Comparison of ENCODE assay signal across 25 cellular contexts in the genomic region with DNA sequence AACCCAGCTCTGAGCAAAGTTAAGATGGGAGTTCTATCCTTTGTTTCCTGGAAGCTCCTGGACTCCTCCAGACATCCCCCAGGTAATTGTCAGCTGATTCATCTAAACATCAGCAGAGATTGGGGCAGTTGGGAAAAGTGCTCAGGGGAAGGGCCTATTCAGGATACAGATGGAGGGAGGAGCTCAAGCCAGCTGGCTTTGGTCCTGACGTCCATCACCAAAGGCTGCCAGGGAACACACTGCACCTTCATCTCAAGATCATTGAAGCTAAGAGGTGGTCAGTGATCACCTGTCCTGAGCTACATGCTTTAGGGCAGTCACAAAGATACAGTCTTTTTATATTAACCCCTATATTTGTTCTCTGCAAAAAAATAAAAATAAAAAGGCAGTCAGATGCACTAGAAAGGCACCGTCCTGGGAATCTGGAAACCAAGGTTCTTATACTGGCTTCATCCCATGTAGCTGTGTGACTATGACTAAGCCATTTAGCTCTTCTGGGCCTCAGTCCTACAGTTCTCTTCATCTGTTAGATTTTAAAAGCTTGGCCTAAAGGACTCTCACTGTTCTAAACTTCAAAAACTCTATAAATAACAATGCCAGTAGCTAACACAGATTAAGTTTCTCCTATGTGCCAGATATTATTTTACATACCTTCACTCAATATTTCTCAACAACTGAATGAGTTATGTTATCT.
"Had no signal": no experiment of that assay in that cellular context is flagged by ENCODE, and none has a peak within 500 bp of the region (broad histone marks: within the 10 kb centered on the region; RNA-seq: fewer than 3 reads in every experiment).

No MANE protein-coding gene starts in this region.

- H3K4me3 ChIP-seq: coronary artery, stomach, suprapubic skin, tibial nerve had no signal

- DNase-seq: activated CD4-positive, alpha-beta memory T cell treated with anti-CD3 and anti-CD28 coated beads, Interleukin-2, amount 10 ng/mL, durations not matched to agents 7 days and 5 days; activated CD4-positive, alpha-beta T cell treated with anti-CD3 and anti-CD28 coated beads, Interleukin-2, amount 10 ng/mL, durations not matched to agents 24 days and 14 days; activated naive CD4-positive, alpha-beta T cell; activated T-cell treated with anti-CD3 and anti-CD28 coated beads, Interleukin-2, amount 50 U/mL, for 72 hours; cerebellar nuclear complex; foreskin fibroblast; head of caudate nucleus; mammary epithelial cell; retina; stimulated activated CD4-positive, alpha-beta T cell treated with anti-CD3 and anti-CD28 coated beads, Interleukin-15, amount 100 ng/mL, for 24 hours; stimulated activated CD4-positive, alpha-beta T cell treated with anti-CD3 and anti-CD28 coated beads, Interleukin-2, amount 100 ng/mL, for 24 hours; stimulated activated naive B cell treated with anti-CD40 and anti-IgM and Interleukin-4, amounts not matched to agents 10 μg/mL and 1 μg/mL and 100 μg/mL, for 72 hours; stomach; SW 1271; T-helper 9 cell; WERI-Rb-1 had no signal

- FAIRE-seq: bronchial epithelial cell, endothelial cell of umbilical vein, islet of Langerhans had no signal

- ATAC-seq: activated CD4-positive, CD25-positive, alpha-beta regulatory T cell treated with anti-CD3 and anti-CD28 coated beads, Interleukin-2, amount 50 U/mL, for 24 hours; activated naive CD4-positive, alpha-beta T cell treated with anti-CD3 and anti-CD28 coated beads, Interleukin-2, amount 50 U/mL, for 72 hours; activated T-cell treated with anti-CD3 and anti-CD28 coated beads, Interleukin-2, amount 50 U/mL, for 72 hours; stimulated activated naive B cell treated with anti-CD40 and anti-IgM and Interleukin-4, amounts not matched to agents 10 μg/mL and 1 μg/mL and 100 μg/mL, for 72 hours had no signal

- H3K4me1 ChIP-seq: suprapubic skin, tibial nerve had no signal

- H3K27ac ChIP-seq: coronary artery, neutrophil, stomach, suprapubic skin, tibial nerve, WERI-Rb-1 had no signal

- H3K27me3 ChIP-seq: neutrophil, stomach, suprapubic skin, tibial nerve had no signal

- H3K9me3 ChIP-seq: neutrophil, stomach, suprapubic skin, tibial nerve had no signal

- H3K36me3 ChIP-seq: neutrophil, stomach, suprapubic skin, tibial nerve, WERI-Rb-1 had no signal
